Comparison of ENCODE assay signal across 12 cellular contexts in the genomic region with DNA sequence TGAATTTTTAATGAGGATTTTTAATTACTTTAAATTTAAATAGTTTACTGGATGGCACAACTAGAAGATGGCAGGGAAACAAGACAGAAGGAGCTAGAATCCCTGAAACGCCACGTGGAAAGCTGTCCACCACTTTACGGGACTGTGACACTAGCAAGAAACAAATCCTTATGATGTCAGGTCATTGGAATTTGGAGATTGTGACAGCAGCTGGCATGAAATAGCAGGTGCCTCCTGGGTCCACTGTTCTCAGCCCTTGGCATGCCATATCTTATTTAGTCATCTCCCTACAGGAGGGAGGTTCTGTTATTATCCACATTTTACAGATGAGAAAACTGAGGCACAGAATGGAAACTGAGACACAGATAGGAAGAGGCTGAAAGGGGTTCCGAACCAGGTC.
"Had no signal": no experiment of that assay in that cellular context is flagged by ENCODE, and none has a peak within 500 bp of the region (broad histone marks: within the 10 kb centered on the region; RNA-seq: fewer than 3 reads in every experiment).

No MANE protein-coding gene starts in this region.

- H3K36me3 ChIP-seq: heart right ventricle, tibial nerve had no signal

- H3K27me3 Mint-ChIP-seq: activated naive CD8-positive, alpha-beta T cell; activated T-cell treated with anti-CD3 and anti-CD28 coated beads, Interleukin-2, amount 50 U/mL, for 24 hours had no signal

- ATAC-seq: heart right ventricle; left ventricle myocardium superior; right cardiac atrium; stimulated activated effector memory CD8-positive, alpha-beta T cell treated with anti-CD3 and anti-CD28 coated beads, Interleukin-12 subunit alpha, Interleukin-12 subunit beta, amount 100 ng/mL, for 72 hours had no signal

- H3K27me3 ChIP-seq: tibial nerve had no signal

- H3K36me3 Mint-ChIP-seq: activated naive CD8-positive, alpha-beta T cell had no signal

- H3K4me3 Mint-ChIP-seq: activated naive CD8-positive, alpha-beta T cell; activated T-cell treated with anti-CD3 and anti-CD28 coated beads, Interleukin-2, amount 50 U/mL, for 24 hours; stimulated activated effector memory CD8-positive, alpha-beta T cell treated with anti-CD3 and anti-CD28 coated beads, Interleukin-12 subunit alpha, Interleukin-12 subunit beta, amount 100 ng/mL, for 72 hours had no signal

- DNase-seq: activated CD4-positive, CD25-positive, alpha-beta regulatory T cell; activated effector memory CD4-positive, alpha-beta T cell treated with Interleukin-2 at 50 U/mL for 16 hours; amygdala; heart right ventricle; left ventricle myocardium superior; right cardiac atrium had no signal

- FAIRE-seq: frontal cortex, keratinocyte had no signal

- H3K9me3 Mint-ChIP-seq: stimulated activated effector memory CD8-positive, alpha-beta T cell treated with anti-CD3 and anti-CD28 coated beads, Interleukin-12 subunit alpha, Interleukin-12 subunit beta, amount 100 ng/mL, for 72 hours had no signal

- H3K4me3 ChIP-seq: heart right ventricle, tibial nerve had no signal

- H3K27ac Mint-ChIP-seq: activated naive CD8-positive, alpha-beta T cell; activated T-cell treated with anti-CD3 and anti-CD28 coated beads, Interleukin-2, amount 50 U/mL, for 24 hours; stimulated activated effector memory CD8-positive, alpha-beta T cell treated with anti-CD3 and anti-CD28 coated beads, Interleukin-12 subunit alpha, Interleukin-12 subunit beta, amount 100 ng/mL, for 72 hours had no signal

- H3K27ac ChIP-seq: heart right ventricle, tibial nerve had no signal
